ENCODE assay signal across 8 cellular contexts in genomic region chr3:172039352-172040077, GRCh38. TPM values are rescaled to one million over a fixed set of nuclear protein-coding genes. Genes with fewer than 3 reads are reported as not detected.
A peak's percentile ranks its signal among the peaks of the same experiment; 100 is the strongest.
DNase-seq lines count a peak whose midpoint lies in the region; ATAC-seq and TF ChIP-seq lines count a peak whose summit lies in the region.

TSS of gene FNDC3B (plus strand) at chr3:172039578. CDS start at chr3:172112480, 72,902 bp downstream.

- peak within 1 kb of the TSS; percentile 74 for H2AFZ ChIP-seq in osteoblast (ENCODE audit: low read length)

- peaks cover 24% of the 10 kb centered on the region for H4K20me1 ChIP-seq in osteoblast (ENCODE audit: insufficient read depth, low read length)

- TF ChIP-seq CTCF in osteoblast (IDR thresholded peaks at IDR 0.05; ENCODE audit: extremely low read depth, low read depth, low read length) (no peak), thoracic aorta (IDR thresholded peaks at IDR 0.05) (no peak)

- H3K9me3 ChIP-seq in osteoblast (ENCODE audit: low read depth, low read length), result no peaks in the 10 kb centered on the region
- H3K9me3 ChIP-seq in thoracic aorta, result no peaks in the 10 kb centered on the region

- peaks cover 2% of the 10 kb centered on the region for H3K36me3 Mint-ChIP-seq in activated naive CD4-positive, alpha-beta T cell treated with anti-CD3 and anti-CD28 coated beads, Interleukin-2, amount 50 U/mL, for 24 hours

- H3K9me3 Mint-ChIP-seq in activated naive CD4-positive, alpha-beta T cell treated with anti-CD3 and anti-CD28 coated beads, Interleukin-2, amount 50 U/mL, for 24 hours, result no peaks in the 10 kb centered on the region

- H3K36me3 ChIP-seq in osteoblast (ENCODE audit: insufficient read depth, low read length), result peaks cover 7% of the 10 kb centered on the region
- H3K36me3 ChIP-seq in thoracic aorta, result no peaks in the 10 kb centered on the region

- DNase-seq in GM04504 (ENCODE audit: low read depth), result peak; percentile 85
- DNase-seq in NCI-H1092 (lab: John Stamatoyannopoulos, UW), result peak; percentile 90
- DNase-seq in glomerular endothelial cell (ENCODE audit: extremely low read depth, low read depth, low spot score), result peak; percentile 60
- peak; percentile 96 for DNase-seq in osteoblast (ENCODE audit: insufficient read length, low spot score, missing footprints)
- peak; percentile 80 for DNase-seq in thoracic aorta (ENCODE audit: low spot score)

- peak; percentile 81 for ATAC-seq in HG02571 (IDR thresholded peaks at IDR 0.05; ENCODE audit: unreplicated experiment)
- ATAC-seq in SK-N-SH treated with all-trans-retinoic acid at 6 μM for 48 hours, result peak; percentile 91
- peak; percentile 71 for ATAC-seq in thoracic aorta (ENCODE audit: insufficient number of reproducible peaks, low FRiP score, low read depth)

- H3K27ac ChIP-seq in osteoblast (ENCODE audit: low read depth, low read length) (peak within 1 kb of the TSS; percentile 96), thoracic aorta (peak within 1 kb of the TSS; percentile 97 to 98)

- H3K27me3 Mint-ChIP-seq in activated naive CD4-positive, alpha-beta T cell treated with anti-CD3 and anti-CD28 coated beads, Interleukin-2, amount 50 U/mL, for 24 hours, result no peaks in the 10 kb centered on the region

- H3K27me3 ChIP-seq in osteoblast (ENCODE audit: insufficient read depth, low read length), result no peaks in the 10 kb centered on the region
- no peaks in the 10 kb centered on the region for H3K27me3 ChIP-seq in thoracic aorta (replicated peaks; ENCODE audit: insufficient read depth)

- H3K4me1 ChIP-seq in osteoblast (ENCODE audit: insufficient read depth, low read length) (peaks cover 34% of the 10 kb centered on the region), thoracic aorta (ENCODE audit: control insufficient read depth in 1 of 2, low read depth in 2 of 2) (peaks cover 20 to 32% of the 10 kb centered on the region in 2 donors)

- H3K4me2 ChIP-seq in osteoblast (ENCODE audit: insufficient read depth, low read length), result peak within 1 kb of the TSS; percentile 93

- H3K4me1 Mint-ChIP-seq in activated naive CD4-positive, alpha-beta T cell treated with anti-CD3 and anti-CD28 coated beads, Interleukin-2, amount 50 U/mL, for 24 hours, result peaks cover 52% of the 10 kb centered on the region

- peaks cover 54% of the 10 kb centered on the region for H3K79me2 ChIP-seq in osteoblast (ENCODE audit: insufficient read depth, low read length)

- peak within 1 kb of the TSS; percentile 99 for H3K27ac Mint-ChIP-seq in activated naive CD4-positive, alpha-beta T cell treated with anti-CD3 and anti-CD28 coated beads, Interleukin-2, amount 50 U/mL, for 24 hours

- H3K4me3 Mint-ChIP-seq in activated naive CD4-positive, alpha-beta T cell treated with anti-CD3 and anti-CD28 coated beads, Interleukin-2, amount 50 U/mL, for 24 hours, result peak within 1 kb of the TSS; percentile 97

- H3K4me3 ChIP-seq in osteoblast (ENCODE audit: insufficient read depth, low read length), result peak within 1 kb of the TSS; percentile 88
- peak within 1 kb of the TSS; percentile 98 for H3K4me3 ChIP-seq in thoracic aorta

TF ChIP-seq in SK-N-SH treated with all-trans-retinoic acid at 6 μM for 48 hours, 23 proteins besides CTCF, POLR2A, EP300 and RAD21:
- no peak for TF ChIP-seq ZFP3 (CRISPR knock-in tag; IDR thresholded peaks at IDR 0.05)
- no peak for TF ChIP-seq TSHZ2 (CRISPR knock-in tag; IDR thresholded peaks at IDR 0.05)
- no peak for TF ChIP-seq CSDC2 (CRISPR knock-in tag; IDR thresholded peaks at IDR 0.05)
- TF ChIP-seq SNAI2 (CRISPR knock-in tag; IDR thresholded peaks at IDR 0.05), result no peak
- TF ChIP-seq ZNF565 (CRISPR knock-in tag; conservative IDR thresholded peaks at IDR 0.05; ENCODE audit: low read depth), result no peak
- TF ChIP-seq TOX (CRISPR knock-in tag; IDR thresholded peaks at IDR 0.05; ENCODE audit: borderline replicate concordance), result no peak
- TF ChIP-seq OSR1 (CRISPR knock-in tag; IDR thresholded peaks at IDR 0.05), result no peak
- TF ChIP-seq ISL1 (CRISPR knock-in tag; IDR thresholded peaks at IDR 0.05), result no peak
- TF ChIP-seq ARNTL (CRISPR knock-in tag; IDR thresholded peaks at IDR 0.05; ENCODE audit: borderline replicate concordance, low read depth), result no peak
- TF ChIP-seq CSRNP3 (CRISPR knock-in tag; IDR thresholded peaks at IDR 0.05), result no peak
- no peak for TF ChIP-seq POU6F1 (CRISPR knock-in tag; IDR thresholded peaks at IDR 0.05; ENCODE audit: borderline replicate concordance, low read depth)
- TF ChIP-seq BACH2 (CRISPR knock-in tag; IDR thresholded peaks at IDR 0.05; ENCODE audit: borderline replicate concordance), result no peak
- no peak for TF ChIP-seq TCF4 (CRISPR knock-in tag; IDR thresholded peaks at IDR 0.05; ENCODE audit: borderline replicate concordance)
- no peak for TF ChIP-seq ESRRG (CRISPR knock-in tag; IDR thresholded peaks at IDR 0.05)
- no peak for TF ChIP-seq GLIS3 (CRISPR knock-in tag; IDR thresholded peaks at IDR 0.05)
- TF ChIP-seq PATZ1 (CRISPR knock-in tag; IDR thresholded peaks at IDR 0.05; ENCODE audit: borderline replicate concordance), result no peak

RNA-seq across cellular contexts. Expression of gene FNDC3B, which starts in this region (rescaled TPM):
- total RNA-seq in glomerular endothelial cell (134 and 263 TPM in 2 replicates), osteoblast (179 TPM in 2 replicates), thoracic aorta (100 to 1,000 TPM; 113 to 163 TPM)

Comparison
In these comparisons a context has a peak if more than half of its experiments do, and no peak if none do; other contexts are left out.
1. Peak in every context shown above with its lines: DNase-seq, ATAC-seq, H3K4me3 ChIP-seq and H3K27ac ChIP-seq.